Comparison of ENCODE assay signal across 20 cellular contexts in genomic region chr16:28301620-28302019, GRCh38. TPM values are rescaled to one million over a fixed set of nuclear protein-coding genes. Genes with fewer than 3 reads are reported as not detected.
"Had no signal": no experiment of that assay in that cellular context is flagged by ENCODE, and none has a peak within 500 bp of the region (broad histone marks: within the 10 kb centered on the region; RNA-seq: fewer than 3 reads in every experiment).

No MANE protein-coding gene starts in this region.

- H3K36me3 ChIP-seq: left ventricle myocardium inferior, pancreas, transverse colon had no signal

- H3K4me3 Mint-ChIP-seq: activated naive CD4-positive, alpha-beta T cell treated with anti-CD3 and anti-CD28 coated beads for 36 hours; brain; mesothelial cell of epicardium; nephron progenitor cell; stimulated activated memory B cell treated with anti-CD40 and anti-IgM and Interleukin-4, amounts not matched to agents 10 μg/mL and 1 μg/mL and 100 μg/mL, for 72 hours; T-helper 2 cell treated with Interferon-gamma antibody and Interleukin-4, amounts not matched to agents 5 μg/mL and 100 μg/mL, for 36 hours had no signal

- H3K4me1 ChIP-seq: foreskin keratinocyte, pancreas, transverse colon had no signal

- H3K27me3 ChIP-seq: pancreas, transverse colon had no signal

- H3K36me3 Mint-ChIP-seq: stimulated activated memory B cell treated with anti-CD40 and anti-IgM and Interleukin-4, amounts not matched to agents 10 μg/mL and 1 μg/mL and 100 μg/mL, for 72 hours had no signal

- H3K9me3 ChIP-seq: left ventricle myocardium inferior, pancreas, transverse colon had no signal

- DNase-seq: activated CD4-positive, CD25-positive, alpha-beta regulatory T cell treated with anti-CD3 and anti-CD28 coated beads, Interleukin-2, amount 50 U/mL, for 72 hours; activated naive CD4-positive, alpha-beta T cell treated with anti-CD3 and anti-CD28 coated beads for 36 hours; activated T-cell treated with anti-CD3 and anti-CD28 coated beads, Interleukin-2, amount 50 U/mL, for 1 hour; aorta; dermis blood vessel endothelial cell; effector CD8-positive, alpha-beta T cell; foreskin keratinocyte; left ventricle myocardium inferior; nephron progenitor cell; pancreas; right cardiac atrium; stimulated activated CD4-positive, alpha-beta T cell treated with anti-CD3 and anti-CD28 coated beads, Interleukin-2, amount 100 ng/mL, for 24 hours; transverse colon; WERI-Rb-1 had no signal

- H3K4me1 Mint-ChIP-seq: stimulated activated memory B cell treated with anti-CD40 and anti-IgM and Interleukin-4, amounts not matched to agents 10 μg/mL and 1 μg/mL and 100 μg/mL, for 72 hours had no signal

- H3K4me3 ChIP-seq: left ventricle myocardium inferior, pancreas, skin epidermis, transverse colon had no signal

- H3K27me3 Mint-ChIP-seq: brain had no signal

- H3K27ac Mint-ChIP-seq: activated naive CD4-positive, alpha-beta T cell treated with anti-CD3 and anti-CD28 coated beads for 36 hours; mesothelial cell of epicardium; nephron progenitor cell; stimulated activated memory B cell treated with anti-CD40 and anti-IgM and Interleukin-4, amounts not matched to agents 10 μg/mL and 1 μg/mL and 100 μg/mL, for 72 hours; T-helper 2 cell treated with Interferon-gamma antibody and Interleukin-4, amounts not matched to agents 5 μg/mL and 100 μg/mL, for 36 hours had no signal

- H3K9me3 Mint-ChIP-seq: activated naive CD4-positive, alpha-beta T cell treated with anti-CD3 and anti-CD28 coated beads for 36 hours; mesothelial cell of epicardium; nephron progenitor cell; stimulated activated memory B cell treated with anti-CD40 and anti-IgM and Interleukin-4, amounts not matched to agents 10 μg/mL and 1 μg/mL and 100 μg/mL, for 72 hours; T-helper 2 cell treated with Interferon-gamma antibody and Interleukin-4, amounts not matched to agents 5 μg/mL and 100 μg/mL, for 36 hours had no signal

- ATAC-seq: foreskin keratinocyte; pancreas; stimulated activated memory B cell treated with anti-CD40 and anti-IgM and Interleukin-4, amounts not matched to agents 10 μg/mL and 1 μg/mL and 100 μg/mL, for 72 hours had no signal

- H3K27ac ChIP-seq: foreskin keratinocyte, left ventricle myocardium inferior, pancreas, skin epidermis, transverse colon, WERI-Rb-1 had no signal

RNA-seq across cellular contexts. Expression of gene SBK1, which starts 9.3 kb away (rescaled TPM):
- total RNA-seq: lung microvascular endothelial cell had no signal
